In the genomic region with DNA sequence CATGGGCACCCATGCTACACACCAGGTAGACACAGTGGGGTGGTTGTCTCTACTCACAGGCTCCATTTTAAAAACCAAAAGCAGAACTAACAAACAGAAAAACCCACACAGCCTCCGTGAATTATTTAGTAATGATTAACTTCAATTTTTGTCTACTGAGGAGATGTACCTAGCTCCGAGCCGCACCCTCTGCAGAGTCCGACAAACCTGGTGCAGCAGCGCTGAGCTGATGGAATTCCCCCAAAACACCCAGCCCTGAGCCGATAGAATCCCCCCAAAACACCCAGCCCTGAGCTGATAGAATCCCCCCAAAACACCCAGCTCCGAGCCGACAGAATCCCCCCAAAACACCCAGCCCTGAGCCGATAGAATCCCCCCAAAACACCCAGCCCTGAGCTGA, we compare ENCODE assay signal across 32 cellular contexts.
"Had no signal": no experiment of that assay in that cellular context is flagged by ENCODE, and none has a peak within 500 bp of the region (broad histone marks: within the 10 kb centered on the region; RNA-seq: fewer than 3 reads in every experiment).

No MANE protein-coding gene starts in this region.

- H3K36me3 ChIP-seq: adrenal gland, breast epithelium, Peyer's patch had no signal

- DNase-seq: activated B cell treated with CpG ODN at 0.5 μM for 24 hours; activated CD4-positive, alpha-beta T cell treated with anti-CD3 and anti-CD28 coated beads, Interleukin-2, amount 10 ng/mL, durations not matched to agents 24 days and 14 days; activated CD4-positive, alpha-beta T cell treated with anti-CD3 and anti-CD28 coated beads, Interleukin-2, amount 50 U/mL, for 4 hours; activated CD8-positive, alpha-beta T cell treated with anti-CD3 and anti-CD28 coated beads for 36 hours; activated gamma-delta T cell treated with Interleukin-2 at 50 U/mL for 16 hours; activated T-cell treated with anti-CD3 and anti-CD28 coated beads, Interleukin-2, amount 50 U/mL, for 72 hours; body of pancreas; Karpas-422; KBM-7; NCI-H1105; NCI-H1417 treated with DMSO at 0.1 percent for 48 hours; NCI-H187 treated with DMSO at 0.1 percent for 48 hours; NCI-H2081; NCI-H345; NCI-H526; NCI-H748 treated with DMSO at 0.1 percent for 48 hours; NK-92 treated with Interleukin-12 subunit alpha and Interleukin-12 subunit beta, amount 100 ng/mL, for 24 hours; PC-3; RPMI8226; SIG-M5; T-helper 2 cell; T-helper 9 cell had no signal

- H3K9me3 ChIP-seq: adrenal gland, body of pancreas, breast epithelium, Peyer's patch had no signal

- H3K27ac Mint-ChIP-seq: activated B cell treated with CpG ODN at 0.5 μM for 24 hours; activated CD4-positive, alpha-beta T cell treated with anti-CD3 and anti-CD28 coated beads, Interleukin-2, amount 10 ng/mL, durations not matched to agents 24 days and 14 days; activated CD8-positive, alpha-beta T cell treated with anti-CD3 and anti-CD28 coated beads for 36 hours; activated naive CD4-positive, alpha-beta T cell treated with anti-CD3 and anti-CD28 coated beads, Interleukin-2, amount 10 ng/mL, durations not matched to agents 7 days and 5 days; activated T-cell treated with anti-CD3 and anti-CD28 coated beads, Interleukin-2, amount 50 U/mL, for 72 hours; activated T-helper 17 cell treated with anti-CD3 and anti-CD28 coated beads, Interleukin-2, amount 50 U/mL, for 72 hours; IgD-negative memory B cell; T-cell had no signal

- H3K36me3 Mint-ChIP-seq: activated naive CD4-positive, alpha-beta T cell treated with anti-CD3 and anti-CD28 coated beads, Interleukin-2, amount 10 ng/mL, durations not matched to agents 7 days and 5 days; IgD-negative memory B cell; T-cell had no signal

- ATAC-seq: activated CD8-positive, alpha-beta T cell treated with anti-CD3 and anti-CD28 coated beads for 36 hours; activated T-cell treated with anti-CD3 and anti-CD28 coated beads, Interleukin-2, amount 50 U/mL, for 72 hours; activated T-helper 17 cell treated with anti-CD3 and anti-CD28 coated beads, Interleukin-2, amount 50 U/mL, for 72 hours; body of pancreas; PC-3; Right ventricle myocardium inferior; SK-N-SH treated with all-trans-retinoic acid at 6 μM for 48 hours; T-cell had no signal

- H3K27ac ChIP-seq: adrenal gland, body of pancreas, breast epithelium, Peyer's patch, VCaP had no signal

- H3K4me3 Mint-ChIP-seq: activated B cell treated with CpG ODN at 0.5 μM for 24 hours; activated CD4-positive, alpha-beta T cell treated with anti-CD3 and anti-CD28 coated beads, Interleukin-2, amount 10 ng/mL, durations not matched to agents 24 days and 14 days; activated CD8-positive, alpha-beta T cell treated with anti-CD3 and anti-CD28 coated beads for 36 hours; activated naive CD4-positive, alpha-beta T cell treated with anti-CD3 and anti-CD28 coated beads, Interleukin-2, amount 10 ng/mL, durations not matched to agents 7 days and 5 days; activated T-cell treated with anti-CD3 and anti-CD28 coated beads, Interleukin-2, amount 50 U/mL, for 72 hours; activated T-helper 17 cell treated with anti-CD3 and anti-CD28 coated beads, Interleukin-2, amount 50 U/mL, for 72 hours; IgD-negative memory B cell; T-cell had no signal

- H3K4me3 ChIP-seq: adrenal gland, body of pancreas, breast epithelium, Peyer's patch had no signal

- H3K27me3 ChIP-seq: adrenal gland, body of pancreas, Peyer's patch had no signal

- H3K4me1 ChIP-seq: adrenal gland, body of pancreas, breast epithelium, Peyer's patch had no signal

- H3K4me1 Mint-ChIP-seq: activated B cell treated with CpG ODN at 0.5 μM for 24 hours; activated CD4-positive, alpha-beta T cell treated with anti-CD3 and anti-CD28 coated beads, Interleukin-2, amount 10 ng/mL, durations not matched to agents 24 days and 14 days; activated naive CD4-positive, alpha-beta T cell treated with anti-CD3 and anti-CD28 coated beads, Interleukin-2, amount 10 ng/mL, durations not matched to agents 7 days and 5 days; activated T-helper 17 cell treated with anti-CD3 and anti-CD28 coated beads, Interleukin-2, amount 50 U/mL, for 72 hours; IgD-negative memory B cell; T-cell had no signal

- H3K9me3 Mint-ChIP-seq: activated B cell treated with CpG ODN at 0.5 μM for 24 hours; activated CD4-positive, alpha-beta T cell treated with anti-CD3 and anti-CD28 coated beads, Interleukin-2, amount 10 ng/mL, durations not matched to agents 24 days and 14 days; activated CD8-positive, alpha-beta T cell treated with anti-CD3 and anti-CD28 coated beads for 36 hours; activated naive CD4-positive, alpha-beta T cell treated with anti-CD3 and anti-CD28 coated beads, Interleukin-2, amount 10 ng/mL, durations not matched to agents 7 days and 5 days; activated T-cell treated with anti-CD3 and anti-CD28 coated beads, Interleukin-2, amount 50 U/mL, for 72 hours; activated T-helper 17 cell treated with anti-CD3 and anti-CD28 coated beads, Interleukin-2, amount 50 U/mL, for 72 hours; T-cell had no signal

- H3K27me3 Mint-ChIP-seq: activated B cell treated with CpG ODN at 0.5 μM for 24 hours; activated CD4-positive, alpha-beta T cell treated with anti-CD3 and anti-CD28 coated beads, Interleukin-2, amount 10 ng/mL, durations not matched to agents 24 days and 14 days; activated naive CD4-positive, alpha-beta T cell treated with anti-CD3 and anti-CD28 coated beads, Interleukin-2, amount 10 ng/mL, durations not matched to agents 7 days and 5 days; IgD-negative memory B cell had no signal
